ENCODE assay signal across 5 cellular contexts in the genomic region with DNA sequence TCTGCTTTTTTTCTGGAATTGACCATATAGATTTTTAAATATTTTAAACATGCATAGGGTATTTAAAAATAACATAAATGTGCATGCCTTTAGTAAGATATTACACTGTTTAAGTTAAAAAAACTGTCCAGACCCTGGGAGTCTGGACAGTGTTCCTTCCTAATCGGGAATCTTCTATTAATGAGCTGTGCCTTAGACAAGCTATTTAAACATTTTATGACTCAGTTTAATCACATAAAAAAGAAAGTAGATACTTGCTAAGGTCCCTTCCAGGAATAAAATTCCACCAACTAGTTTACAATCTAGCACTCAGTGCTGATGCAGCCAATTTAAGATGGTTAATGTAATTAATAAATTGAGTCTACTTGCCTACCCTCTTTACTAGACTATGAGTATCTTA.
"Had no signal": no experiment of that assay in that cellular context is flagged by ENCODE, and none has a peak within 500 bp of the region (broad histone marks: within the 10 kb centered on the region; RNA-seq: fewer than 3 reads in every experiment).

No MANE protein-coding gene starts in this region.

- H3K4me3 ChIP-seq: GM23338, K562 had no signal

- ATAC-seq: GM23338, K562 had no signal

- H3K27ac Mint-ChIP-seq: H9 had no signal

- H3K4me2 ChIP-seq: GM23338 had no signal

- DNase-seq: H9, HCEC 1CT, IMR-90 had no signal

- H3K9me3 Mint-ChIP-seq: GM23338, H9 had no signal

- H3K4me3 Mint-ChIP-seq: GM23338, H9 had no signal
